ENCODE assay signal across 1 cellular context in the genomic region with DNA sequence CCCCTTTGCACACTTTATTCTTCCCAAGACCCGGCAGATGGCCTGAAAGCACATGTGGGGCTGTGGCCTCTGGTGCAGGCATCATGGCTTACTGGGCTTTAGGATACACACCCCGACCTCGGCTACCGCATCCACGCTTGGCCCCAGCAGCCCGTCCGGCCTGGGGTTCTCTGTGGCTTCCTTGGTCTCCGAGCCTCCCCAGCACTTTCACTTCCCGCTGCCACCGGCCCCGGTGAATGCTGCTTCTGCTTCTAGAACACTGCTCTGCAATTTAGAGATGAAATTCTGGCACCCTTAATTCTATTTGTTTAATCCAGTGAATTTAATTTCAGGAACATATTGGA.
TF ChIP-seq lines count a peak whose summit lies in the region.

No MANE protein-coding gene starts in this region.

TF ChIP-seq in HepG2, 621 proteins besides CTCF, POLR2A, EP300 and RAD21 (continued from another document):
- TF ChIP-seq USF2 (IDR thresholded peaks at IDR 0.05; ENCODE audit: low read depth, low read length) (no peak), USF2 (CRISPR knock-in tag; IDR thresholded peaks at IDR 0.05; ENCODE audit: borderline replicate concordance) (no peak), MEF2D (CRISPR knock-in tag; IDR thresholded peaks at IDR 0.05) (no peak), ZNF644 (CRISPR knock-in tag; IDR thresholded peaks at IDR 0.05; ENCODE audit: low read depth) (no peak), ZNF703 (CRISPR knock-in tag; IDR thresholded peaks at IDR 0.05; ENCODE audit: borderline replicate concordance) (no peak), DZIP1 (CRISPR knock-in tag; IDR thresholded peaks at IDR 0.05) (no peak), TOE1 (CRISPR knock-in tag; IDR thresholded peaks at IDR 0.05) (no peak), KLF9 (CRISPR knock-in tag; IDR thresholded peaks at IDR 0.05; ENCODE audit: low read depth) (no peak), RFX1 (IDR thresholded peaks at IDR 0.05) (no peak), ZNF292 (CRISPR knock-in tag; IDR thresholded peaks at IDR 0.05; ENCODE audit: borderline replicate concordance, low read depth) (no peak), JARID2 (CRISPR knock-in tag; IDR thresholded peaks at IDR 0.05; ENCODE audit: insufficient replicate concordance) (no peak)
- TF ChIP-seq, protein P1, sequence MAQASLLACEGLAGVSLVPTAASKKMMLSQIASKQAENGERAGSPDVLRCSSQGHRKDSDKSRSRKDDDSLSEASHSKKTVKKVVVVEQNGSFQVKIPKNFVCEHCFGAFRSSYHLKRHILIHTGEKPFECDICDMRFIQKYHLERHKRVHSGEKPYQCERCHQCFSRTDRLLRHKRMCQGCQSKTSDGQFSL (CRISPR knock-in tag; IDR thresholded peaks at IDR 0.05), result no peak
TF ChIP-seq in HepG2: peak in this region for 0.
